In genomic region chr10:23387516-23387915, GRCh38 we compare ENCODE assay signal across 2 cellular contexts. TPM values are rescaled to one million over a fixed set of nuclear protein-coding genes. Genes with fewer than 3 reads are reported as not detected.
"Had no signal": no experiment of that assay in that cellular context is flagged by ENCODE, and none has a peak within 500 bp of the region (broad histone marks: within the 10 kb centered on the region; RNA-seq: fewer than 3 reads in every experiment).

No MANE protein-coding gene starts in this region.

RNA-seq across cellular contexts. Expression of gene C10orf67, which starts 42.9 kb away (rescaled TPM):
- total RNA-seq: HepG2 had no signal
- polyA plus RNA-seq: HepG2, IgD-negative memory B cell had no signal
